In genomic region chr7:50449501-50449880, GRCh38 we compare ENCODE assay signal across 8 cellular contexts. TPM values are rescaled to one million over a fixed set of nuclear protein-coding genes. Genes with fewer than 3 reads are reported as not detected.
DNase-seq lines count a peak whose midpoint lies in the region; ATAC-seq and TF ChIP-seq lines count a peak whose summit lies in the region.

No MANE protein-coding gene starts in this region.

- H3K4me3 ChIP-seq in iPS-11a (ENCODE audit: low read depth, low read length) (peak overlapping the region; percentile 47), suprapubic skin (peak overlapping the region; percentile 79)

- WGBS in suprapubic skin, result 12% methylated on average over 5 of the region's 5 CpGs

- no peak for TF ChIP-seq EP300 in suprapubic skin (IDR thresholded peaks at IDR 0.05)

- CTCF ChIA-PET in activated CD4-positive, alpha-beta T cell treated with anti-CD3 and anti-CD28 coated beads, Interleukin-2, amount 10 ng/mL, durations not matched to agents 7 days and 5 days (lab: Charles Lee), result interaction anchor here (0.9 to 1.3 kb wide), 3 partner anchors 26 to 306 kb away, joined by 3 to 4 read pairs (median 4); no protein-coding TSS in a partner anchor

- no peaks in the 10 kb centered on the region for H3K9me3 Mint-ChIP-seq in activated CD4-positive, alpha-beta T cell treated with anti-CD3 and anti-CD28 coated beads, Interleukin-2, amount 10 ng/mL, durations not matched to agents 7 days and 5 days

- H3K36me3 ChIP-seq in suprapubic skin, result peaks cover 20% of the 10 kb centered on the region

- peaks cover 54% of the 10 kb centered on the region for H3K4me1 Mint-ChIP-seq in activated CD4-positive, alpha-beta T cell treated with anti-CD3 and anti-CD28 coated beads, Interleukin-2, amount 10 ng/mL, durations not matched to agents 7 days and 5 days
- peaks cover 23% of the 10 kb centered on the region for H3K4me1 Mint-ChIP-seq in T-helper 17 cell

- H3K36me3 Mint-ChIP-seq in activated CD4-positive, alpha-beta T cell treated with anti-CD3 and anti-CD28 coated beads, Interleukin-2, amount 10 ng/mL, durations not matched to agents 7 days and 5 days (ENCODE audit: low read depth), result peaks cover 24% of the 10 kb centered on the region
- peaks cover 14% of the 10 kb centered on the region for H3K36me3 Mint-ChIP-seq in T-helper 17 cell (ENCODE audit: low read depth)

- peaks cover 8% of the 10 kb centered on the region for H3K27me3 Mint-ChIP-seq in activated CD4-positive, alpha-beta T cell treated with anti-CD3 and anti-CD28 coated beads, Interleukin-2, amount 10 ng/mL, durations not matched to agents 7 days and 5 days
- H3K27me3 Mint-ChIP-seq in T-helper 17 cell, result no peaks in the 10 kb centered on the region

- H3K27me3 ChIP-seq in suprapubic skin, result no peaks in the 10 kb centered on the region

- peak overlapping the region; percentile 92 for H3K4me3 Mint-ChIP-seq in activated CD4-positive, alpha-beta T cell treated with anti-CD3 and anti-CD28 coated beads, Interleukin-2, amount 10 ng/mL, durations not matched to agents 7 days and 5 days
- H3K4me3 Mint-ChIP-seq in T-helper 17 cell, result peak overlapping the region; percentile 94

- POLR2A ChIA-PET in activated CD4-positive, alpha-beta T cell treated with anti-CD3 and anti-CD28 coated beads, Interleukin-2, amount 10 ng/mL, durations not matched to agents 7 days and 5 days (lab: Charles Lee), result no interaction called here

- peak overlapping the region; percentile 74 for H3K27ac ChIP-seq in suprapubic skin

- no peak for TF ChIP-seq POLR2A in suprapubic skin (IDR thresholded peaks at IDR 0.05)

- ATAC-seq in T-helper 17 cell (no peak), HG02840 (IDR thresholded peaks at IDR 0.05; ENCODE audit: low FRiP score, unreplicated experiment) (no peak)

- H3K9me3 ChIP-seq in T-helper 17 cell (ENCODE audit: control insufficient read depth, low read length, poor library complexity, severe bottlenecking), result no peaks in the 10 kb centered on the region
- no peaks in the 10 kb centered on the region for H3K9me3 ChIP-seq in suprapubic skin

- H3K4me1 ChIP-seq in suprapubic skin, result peaks cover 22% of the 10 kb centered on the region

- H3K27ac Mint-ChIP-seq in activated CD4-positive, alpha-beta T cell treated with anti-CD3 and anti-CD28 coated beads, Interleukin-2, amount 10 ng/mL, durations not matched to agents 7 days and 5 days, result peak overlapping the region; percentile 96
- H3K27ac Mint-ChIP-seq in T-helper 17 cell, result peak overlapping the region; percentile 97

- no peak for DNase-seq in activated CD4-positive, alpha-beta T cell treated with anti-CD3 and anti-CD28 coated beads, Interleukin-2, amount 10 ng/mL, durations not matched to agents 7 days and 5 days
- no peak for DNase-seq in activated CD4-positive, alpha-beta T cell treated with anti-CD3 and anti-CD28 coated beads, Interleukin-2, amount 50 U/mL, for 4 hours
- no peak for DNase-seq in T-helper 17 cell
- DNase-seq in suprapubic skin (ENCODE audit: low spot score in 2 of 2), result no peak
- DNase-seq in COR-L47 (lab: John Stamatoyannopoulos, UW), result no peak
- DNase-seq in dedifferentiated amniotic fluid mesenchymal stem cell (ENCODE audit: extremely low spot score), result no peak

- no peak for TF ChIP-seq CTCF in suprapubic skin (IDR thresholded peaks at IDR 0.05)

RNA-seq across cellular contexts. Expression of gene FIGNL1, which starts 0.7 kb away (rescaled TPM):
- 10 to 100 TPM; 34.8 to 37.4 TPM for total RNA-seq in activated CD4-positive, alpha-beta T cell treated with anti-CD3 and anti-CD28 coated beads, Interleukin-2, amount 10 ng/mL, durations not matched to agents 7 days and 5 days
- total RNA-seq in T-helper 17 cell (1 to 10 TPM; 8.6 to 9.8 TPM), suprapubic skin (10 to 100 TPM in 3 of 4 donors, 1 to 10 TPM in 1; 8.1 to 22.1 (median 16.4) TPM)
